Comparison of ENCODE assay signal across 32 cellular contexts in genomic region chr14:33287204-33287603, GRCh38.
DNase-seq lines count a peak whose midpoint lies in the region; ATAC-seq and TF ChIP-seq lines count a peak whose summit lies in the region.
"Had no signal": no experiment of that assay in that cellular context is flagged by ENCODE, and none has a peak within 500 bp of the region (broad histone marks: within the 10 kb centered on the region; RNA-seq: fewer than 3 reads in every experiment).

No MANE protein-coding gene starts in this region.

- no peaks in the 10 kb centered on the region for H3K27me3 Mint-ChIP-seq in activated T-helper 2 cell treated with anti-CD3 and anti-CD28 coated beads, Interferon-gamma antibody, Interleukin-2, Interleukin-4, amounts not matched to agents 10 μg/mL and 5 μg/mL and 100 μg/mL, durations not matched to agents 14 hours and 24 hours and 36 hours (ENCODE audit: low read depth)
- H3K27me3 Mint-ChIP-seq: activated CD4-positive, alpha-beta T cell treated with anti-CD3 and anti-CD28 coated beads, Interleukin-2, amount 10 ng/mL, durations not matched to agents 24 days and 14 days; CD4-positive, alpha-beta T cell; central memory CD8-positive, alpha-beta T cell had no signal

- BruUV-seq in A673 (replicated peaks; lab: Mats Ljungman, UMichigan), result no TSS peak

- no peak overlapping the region for H3K4me3 ChIP-seq in A673 (ENCODE audit: low read depth, low read length, poor library complexity, severe bottlenecking)
- H3K4me3 ChIP-seq in RWPE2 (ENCODE audit: severe bottlenecking), result no peak overlapping the region
- no peak overlapping the region for H3K4me3 ChIP-seq in epithelial cell of esophagus (ENCODE audit: low read length)
- H3K4me3 ChIP-seq: gastrocnemius medialis, Peyer's patch, SJSA1, tibial artery had no signal

- DNase-seq in A673 (ENCODE audit: low spot score) (peak; percentile 45), RWPE2 (ENCODE audit: low spot score) (no peak), epithelial cell of esophagus (ENCODE audit: low read depth) (peak; percentile 7), left kidney (ENCODE audit: low read depth, low spot score) (peak; percentile 51), RPMI8226 (no peak), anterior cingulate cortex (lab: John Stamatoyannopoulos, UW) (no peak)
- no peak for DNase-seq in activated T-helper 2 cell treated with anti-CD3 and anti-CD28 coated beads, Interferon-gamma antibody, Interleukin-2, Interleukin-4, amounts not matched to agents 10 μg/mL and 5 μg/mL and 100 μg/mL, durations not matched to agents 14 hours and 24 hours and 36 hours (ENCODE audit: low spot score)
- DNase-seq: activated CD4-positive, alpha-beta T cell treated with anti-CD3 and anti-CD28 coated beads, Interleukin-2, amount 10 ng/mL, durations not matched to agents 24 days and 14 days; activated effector memory CD4-positive, alpha-beta T cell treated with anti-CD3 and anti-CD28 coated beads, Interleukin-2, amount 50 U/mL, for 16 hours; activated naive CD8-positive, alpha-beta T cell treated with anti-CD3 and anti-CD28 coated beads for 36 hours; CD4-positive, alpha-beta T cell; dermis blood vessel endothelial cell; DMS79 treated with DMSO at 0.1 percent for 48 hours; gastrocnemius medialis; GOT3; hypothalamus; left ventricle myocardium superior; MM.1S; NCI-H2029 treated with DMSO at 0.1 percent for 48 hours; NCI-H2227 treated with DMSO at 0.1 percent for 48 hours; NCI-H69; Peyer's patch; stimulated activated CD4-positive, alpha-beta T cell treated with anti-CD3 and anti-CD28 coated beads, Interleukin-4, amount 100 ng/mL, for 4 hours; T-helper 9 cell; tibial artery had no signal

- CTCF ChIA-PET in A673 (lab: Charles Lee), result interaction anchor here (0.6 kb wide), 1 partner anchor 8 kb away, joined by 7 read pairs; no protein-coding TSS in a partner anchor

- intact Hi-C loops in A673 (cut with micrococcal nuclease; ENCODE audit: unreplicated experiment), result loop anchor here (10.0 kb wide), 1 partner anchor 342 kb away; no protein-coding TSS in a partner anchor
- intact Hi-C loops in activated T-helper 2 cell treated with anti-CD3 and anti-CD28 coated beads, Interferon-gamma antibody, Interleukin-2, Interleukin-4, amounts not matched to agents 10 μg/mL and 5 μg/mL and 100 μg/mL, durations not matched to agents 14 hours and 24 hours and 36 hours (cut with micrococcal nuclease), result no loop called here

- no peaks in the 10 kb centered on the region for H3K9me3 Mint-ChIP-seq in activated T-helper 2 cell treated with anti-CD3 and anti-CD28 coated beads, Interferon-gamma antibody, Interleukin-2, Interleukin-4, amounts not matched to agents 10 μg/mL and 5 μg/mL and 100 μg/mL, durations not matched to agents 14 hours and 24 hours and 36 hours
- H3K9me3 Mint-ChIP-seq: activated CD4-positive, alpha-beta T cell treated with anti-CD3 and anti-CD28 coated beads, Interleukin-2, amount 10 ng/mL, durations not matched to agents 24 days and 14 days; activated naive CD8-positive, alpha-beta T cell treated with anti-CD3 and anti-CD28 coated beads for 36 hours; CD4-positive, alpha-beta T cell had no signal

- no peak overlapping the region for H3K4me3 Mint-ChIP-seq in activated T-helper 2 cell treated with anti-CD3 and anti-CD28 coated beads, Interferon-gamma antibody, Interleukin-2, Interleukin-4, amounts not matched to agents 10 μg/mL and 5 μg/mL and 100 μg/mL, durations not matched to agents 14 hours and 24 hours and 36 hours (ENCODE audit: low read depth)
- H3K4me3 Mint-ChIP-seq: activated CD4-positive, alpha-beta T cell treated with anti-CD3 and anti-CD28 coated beads, Interleukin-2, amount 10 ng/mL, durations not matched to agents 24 days and 14 days; activated naive CD8-positive, alpha-beta T cell treated with anti-CD3 and anti-CD28 coated beads for 36 hours; CD4-positive, alpha-beta T cell; central memory CD8-positive, alpha-beta T cell had no signal

- no peak overlapping the region for H3K27ac ChIP-seq in A673 (ENCODE audit: low read depth, low read length, poor library complexity, severe bottlenecking)
- no peak overlapping the region for H3K27ac ChIP-seq in RWPE2 (ENCODE audit: poor library complexity, severe bottlenecking)
- H3K27ac ChIP-seq: gastrocnemius medialis, KMS-11, neutrophil, Peyer's patch, SJSA1, tibial artery, VCaP had no signal

- peak; percentile 29; the same call in 1 of the 3 replicates for ATAC-seq in RWPE2 (ENCODE audit: low read depth)
- no peak for ATAC-seq in HG03045 (IDR thresholded peaks at IDR 0.05; ENCODE audit: unreplicated experiment)
- ATAC-seq: gastrocnemius medialis, left ventricle myocardium superior, sciatic nerve had no signal

- TF ChIP-seq CTCF in A673 (conservative IDR thresholded peaks at IDR 0.05; ENCODE audit: low read depth, low read length) (no peak), RWPE2 (IDR thresholded peaks at IDR 0.05; ENCODE audit: poor library complexity, severe bottlenecking) (no peak), epithelial cell of esophagus (IDR thresholded peaks at IDR 0.05; ENCODE audit: insufficient read depth, low read depth, low read length, missing control alignments) (no peak)

- H3K36me3 ChIP-seq in A673 (ENCODE audit: insufficient read depth, low read length, poor library complexity, severe bottlenecking) (no peaks in the 10 kb centered on the region), RWPE2 (ENCODE audit: low read depth) (no peaks in the 10 kb centered on the region)
- H3K36me3 ChIP-seq: gastrocnemius medialis, neutrophil, Peyer's patch, SJSA1, tibial artery had no signal

- H3K4me1 ChIP-seq in A673 (ENCODE audit: insufficient read depth, low read length, poor library complexity, severe bottlenecking) (peaks cover 40% of the 10 kb centered on the region), RWPE2 (ENCODE audit: insufficient read depth, poor library complexity, severe bottlenecking) (no peaks in the 10 kb centered on the region)
- H3K4me1 ChIP-seq: gastrocnemius medialis, Peyer's patch, SJSA1, tibial artery had no signal

- H3K27ac Mint-ChIP-seq in activated T-helper 2 cell treated with anti-CD3 and anti-CD28 coated beads, Interferon-gamma antibody, Interleukin-2, Interleukin-4, amounts not matched to agents 10 μg/mL and 5 μg/mL and 100 μg/mL, durations not matched to agents 14 hours and 24 hours and 36 hours, result no peak overlapping the region
- H3K27ac Mint-ChIP-seq: activated CD4-positive, alpha-beta T cell treated with anti-CD3 and anti-CD28 coated beads, Interleukin-2, amount 10 ng/mL, durations not matched to agents 24 days and 14 days; activated naive CD8-positive, alpha-beta T cell treated with anti-CD3 and anti-CD28 coated beads for 36 hours; CD4-positive, alpha-beta T cell had no signal

- no peaks in the 10 kb centered on the region for H3K9me3 ChIP-seq in A673 (ENCODE audit: low read depth, low read length, poor library complexity, severe bottlenecking)
- no peaks in the 10 kb centered on the region for H3K9me3 ChIP-seq in RWPE2 (ENCODE audit: severe bottlenecking)
- H3K9me3 ChIP-seq: gastrocnemius medialis, neutrophil, Peyer's patch, SJSA1, tibial artery had no signal

- H3K27me3 ChIP-seq in A673 (replicated peaks; ENCODE audit: insufficient read depth, low read depth, low read length, poor library complexity) (no peaks in the 10 kb centered on the region), RWPE2 (ENCODE audit: insufficient read depth, poor library complexity, severe bottlenecking) (peaks cover 15% of the 10 kb centered on the region)
- H3K27me3 ChIP-seq: gastrocnemius medialis, neutrophil, Peyer's patch, SJSA1, tibial artery had no signal

- H3K4me1 Mint-ChIP-seq in activated T-helper 2 cell treated with anti-CD3 and anti-CD28 coated beads, Interferon-gamma antibody, Interleukin-2, Interleukin-4, amounts not matched to agents 10 μg/mL and 5 μg/mL and 100 μg/mL, durations not matched to agents 14 hours and 24 hours and 36 hours (ENCODE audit: low read depth), result no peaks in the 10 kb centered on the region
- H3K4me1 Mint-ChIP-seq: activated CD4-positive, alpha-beta T cell treated with anti-CD3 and anti-CD28 coated beads, Interleukin-2, amount 10 ng/mL, durations not matched to agents 24 days and 14 days; activated naive CD8-positive, alpha-beta T cell treated with anti-CD3 and anti-CD28 coated beads for 36 hours; central memory CD8-positive, alpha-beta T cell had no signal

- no peaks in the 10 kb centered on the region for H3K36me3 Mint-ChIP-seq in activated T-helper 2 cell treated with anti-CD3 and anti-CD28 coated beads, Interferon-gamma antibody, Interleukin-2, Interleukin-4, amounts not matched to agents 10 μg/mL and 5 μg/mL and 100 μg/mL, durations not matched to agents 14 hours and 24 hours and 36 hours (ENCODE audit: low read depth)
- H3K36me3 Mint-ChIP-seq: activated naive CD8-positive, alpha-beta T cell treated with anti-CD3 and anti-CD28 coated beads for 36 hours had no signal

- POLR2A ChIA-PET in A673 (lab: Charles Lee; ENCODE audit: low non-redundant PET), result interaction anchor here (0.6 kb wide), 1 partner anchor 123 kb away, joined by 3 read pairs; no protein-coding TSS in a partner anchor

Comparison
In these comparisons a context has a peak if more than half of its experiments do, and no peak if none do; other contexts are left out.
1. DNase-seq: peak in A673 (single experiment), epithelial cell of esophagus (single experiment) and left kidney (single experiment); none in RWPE2 (single experiment), RPMI8226 (single experiment), activated T-helper 2 cell treated with anti-CD3 and anti-CD28 coated beads, Interferon-gamma antibody, Interleukin-2, Interleukin-4, amounts not matched to agents 10 μg/mL and 5 μg/mL and 100 μg/mL, durations not matched to agents 14 hours and 24 hours and 36 hours (single experiment) and anterior cingulate cortex (0 of 58).